8 cellular contexts compared by ENCODE assay signal in the genomic region with DNA sequence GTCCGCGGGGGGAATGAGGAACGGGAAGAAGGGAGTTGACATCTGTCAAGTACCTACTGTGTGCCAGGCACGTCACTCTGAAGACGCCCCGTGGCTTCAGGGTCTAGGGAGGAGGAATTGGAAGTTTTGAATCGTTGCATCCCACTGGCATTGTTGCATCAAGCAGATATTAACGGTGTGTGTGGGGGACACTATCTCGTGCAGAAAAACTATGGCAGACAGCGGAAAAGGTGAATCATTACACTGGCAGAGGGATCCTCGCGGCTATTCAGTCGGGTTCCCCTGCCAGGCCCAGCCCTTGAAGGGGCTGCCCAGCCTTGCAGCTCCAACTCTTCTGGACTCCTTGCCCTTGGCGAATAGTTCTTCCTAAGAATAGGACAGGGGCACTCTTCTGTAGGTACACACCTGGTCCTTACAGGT. TPM values are rescaled to one million over a fixed set of nuclear protein-coding genes. Genes with fewer than 3 reads are reported as not detected.
DNase-seq lines count a peak whose midpoint lies in the region; ATAC-seq and TF ChIP-seq lines count a peak whose summit lies in the region.

No MANE protein-coding gene starts in this region.

- H3K9me3 Mint-ChIP-seq in endothelial cell (ENCODE audit: unreplicated experiment) (no peaks in the 10 kb centered on the region), osteocyte (ENCODE audit: unreplicated experiment) (no peaks in the 10 kb centered on the region)

- H3K4me1 ChIP-seq in DOHH2 (ENCODE audit: control insufficient read depth, low read length) (peaks cover 6% of the 10 kb centered on the region; the same call in 1 of the 2 replicates), NT2/D1 (ENCODE audit: insufficient read depth, insufficient read length) (peaks cover 3% of the 10 kb centered on the region)

- DNase-seq in NT2/D1 (ENCODE audit: low read depth, low spot score) (no peak), endothelial cell (ENCODE audit: low spot score) (no peak), osteocyte (ENCODE audit: extremely low spot score, unreplicated experiment) (no peak), NCI-H187 treated with DMSO at 0.1 percent for 48 hours (lab: John Stamatoyannopoulos, UW) (no peak), NAMALWA (ENCODE audit: low spot score) (no peak)

- H3K36me3 ChIP-seq in DOHH2 (ENCODE audit: control insufficient read depth, low read length) (no peaks in the 10 kb centered on the region), NT2/D1 (ENCODE audit: insufficient read depth, insufficient read length, low read length) (no peaks in the 10 kb centered on the region)

- H3K27ac Mint-ChIP-seq in endothelial cell (ENCODE audit: unreplicated experiment) (no peak overlapping the region), osteocyte (ENCODE audit: unreplicated experiment) (no peak overlapping the region)

- H3K79me2 ChIP-seq in DOHH2 (ENCODE audit: control insufficient read depth, low read length) = no peaks in the 10 kb centered on the region

- peak overlapping the region; percentile 70 for H3K9ac ChIP-seq in NT2/D1 (ENCODE audit: insufficient read length, low read depth)

- H3K27me3 ChIP-seq in DOHH2 (ENCODE audit: control insufficient read depth, low read length) = peaks cover 46% of the 10 kb centered on the region
- peaks cover 46% of the 10 kb centered on the region for H3K27me3 ChIP-seq in NT2/D1 (ENCODE audit: insufficient read depth, insufficient read length)

- TF ChIP-seq CTCF in DOHH2 (IDR thresholded peaks at IDR 0.05; ENCODE audit: low read depth, low read length, poor library complexity, severe bottlenecking) (no peak), endothelial cell (IDR thresholded peaks at IDR 0.05; ENCODE audit: unreplicated experiment) (no peak), osteocyte (IDR thresholded peaks at IDR 0.05) (no peak)

- H3K9me3 ChIP-seq in DOHH2 (ENCODE audit: control insufficient read depth, insufficient read depth, low read length) (no peaks in the 10 kb centered on the region), NT2/D1 (ENCODE audit: insufficient read depth, low read length) (no peaks in the 10 kb centered on the region)

- peak overlapping the region; percentile 84 for H3K4me3 Mint-ChIP-seq in endothelial cell (ENCODE audit: unreplicated experiment)
- H3K4me3 Mint-ChIP-seq in osteocyte (ENCODE audit: unreplicated experiment) = peak overlapping the region; percentile 70

- H3K4me1 Mint-ChIP-seq in endothelial cell (ENCODE audit: unreplicated experiment) (peaks cover 24% of the 10 kb centered on the region), osteocyte (ENCODE audit: unreplicated experiment) (peaks cover 24% of the 10 kb centered on the region)

- H3F3A ChIP-seq in DOHH2 (ENCODE audit: control insufficient read depth, insufficient read depth) = no peaks in the 10 kb centered on the region

- H3K27me3 Mint-ChIP-seq in endothelial cell (ENCODE audit: unreplicated experiment) = peaks cover 16% of the 10 kb centered on the region
- peaks cover 22% of the 10 kb centered on the region for H3K27me3 Mint-ChIP-seq in osteocyte (ENCODE audit: unreplicated experiment)

- no peaks in the 10 kb centered on the region for H4K20me1 ChIP-seq in DOHH2 (ENCODE audit: control insufficient read depth, insufficient read depth, low read depth, low read length)

- no peak for ATAC-seq in HG03439 (IDR thresholded peaks at IDR 0.05; ENCODE audit: unreplicated experiment)
- no peak for ATAC-seq in HG02852 (IDR thresholded peaks at IDR 0.05; ENCODE audit: unreplicated experiment)

- H3K4me3 ChIP-seq in DOHH2 (ENCODE audit: low read length) = no peak overlapping the region; the same call in 1 of the 2 replicates
- peak overlapping the region; percentile 42 for H3K4me3 ChIP-seq in NT2/D1 (ENCODE audit: insufficient read length, low read depth)

- H3K4me2 ChIP-seq in DOHH2 (ENCODE audit: low read length) = peak overlapping the region; percentile 46

- H3K9me2 ChIP-seq in DOHH2 (replicated peaks; ENCODE audit: control insufficient read depth, low read length) = no peaks in the 10 kb centered on the region

- no peak overlapping the region for H3K27ac ChIP-seq in DOHH2 (ENCODE audit: low read depth, low read length)

- H3K36me3 Mint-ChIP-seq in endothelial cell (ENCODE audit: low read depth, unreplicated experiment) = peaks cover 12% of the 10 kb centered on the region
- no peaks in the 10 kb centered on the region for H3K36me3 Mint-ChIP-seq in osteocyte (ENCODE audit: unreplicated experiment)

RNA-seq across cellular contexts. Expression of gene KIAA1549, which starts 1.0 kb away (rescaled TPM):
- total RNA-seq in endothelial cell (ENCODE audit: unreplicated experiment) (10.8 TPM), osteocyte (12.2 and 12.8 TPM in 2 replicates)

RNA-seq across cellular contexts. Expression of gene ZC3HAV1L, which starts 53.6 kb away (rescaled TPM):
- total RNA-seq in endothelial cell (ENCODE audit: unreplicated experiment) (12.4 TPM), osteocyte (not detected in 2 replicates)

Comparison
In these comparisons a context has a peak if more than half of its experiments do, and no peak if none do; other contexts are left out.
1. RNA of gene ZC3HAV1L, which starts 53.6 kb away (total RNA-seq): 12.4 TPM in endothelial cell (single experiment); not detected in osteocyte; every median in the first group is over 10 times any median in the second.